18 cellular contexts compared by ENCODE assay signal in genomic region chr19:262125-262524, GRCh38. TPM values are rescaled to one million over a fixed set of nuclear protein-coding genes. Genes with fewer than 3 reads are reported as not detected.
DNase-seq lines count a peak whose midpoint lies in the region; ATAC-seq and TF ChIP-seq lines count a peak whose summit lies in the region.
"Had no signal": no experiment of that assay in that cellular context is flagged by ENCODE, and none has a peak within 500 bp of the region (broad histone marks: within the 10 kb centered on the region; RNA-seq: fewer than 3 reads in every experiment).

No MANE protein-coding gene starts in this region.

- no peak for DNase-seq in activated T-cell treated with anti-CD3 and anti-CD28 coated beads, Interleukin-2, amount 50 U/mL, for 72 hours
- DNase-seq in activated T-cell treated with anti-CD3 and anti-CD28 coated beads for 4 hours (no peak), GM20000 (ENCODE audit: low spot score) (peak; percentile 34), NCI-H774 (lab: John Stamatoyannopoulos, UW) (no peak), NCI-H748 (lab: John Stamatoyannopoulos, UW; ENCODE audit: unreplicated experiment) (no peak)
- no peak for DNase-seq in activated naive CD8-positive, alpha-beta T cell treated with anti-CD3 and anti-CD28 coated beads, Interleukin-2, amount 50 U/mL, for 24 hours
- DNase-seq in stimulated activated naive CD8-positive, alpha-beta T cell treated with anti-CD3 and anti-CD28 coated beads, Interleukin-15, amount 100 ng/mL, for 72 hours = no peak
- DNase-seq: ACHN; C1 segment of cervical spinal cord; CD8-positive, alpha-beta memory T cell; DMS79; GM23248; IMR-90; NCI-H1417; NCI-H187; NCI-H226; NCI-H524; SJCRH30 had no signal

- H3K9me3 Mint-ChIP-seq in activated T-cell treated with anti-CD3 and anti-CD28 coated beads, Interleukin-2, amount 50 U/mL, for 72 hours = no peaks in the 10 kb centered on the region
- no peaks in the 10 kb centered on the region for H3K9me3 Mint-ChIP-seq in activated naive CD8-positive, alpha-beta T cell treated with anti-CD3 and anti-CD28 coated beads, Interleukin-2, amount 50 U/mL, for 24 hours
- no peaks in the 10 kb centered on the region for H3K9me3 Mint-ChIP-seq in stimulated activated naive CD8-positive, alpha-beta T cell treated with anti-CD3 and anti-CD28 coated beads, Interleukin-15, amount 100 ng/mL, for 72 hours
- H3K9me3 Mint-ChIP-seq: CD8-positive, alpha-beta memory T cell had no signal

- peak; percentile 74 to 83 for ATAC-seq in activated T-cell treated with anti-CD3 and anti-CD28 coated beads, Interleukin-2, amount 50 U/mL, for 72 hours (replicated peaks in 1 of 2)
- peak; percentile 63 for ATAC-seq in activated naive CD8-positive, alpha-beta T cell treated with anti-CD3 and anti-CD28 coated beads, Interleukin-2, amount 50 U/mL, for 24 hours
- ATAC-seq in stimulated activated naive CD8-positive, alpha-beta T cell treated with anti-CD3 and anti-CD28 coated beads, Interleukin-15, amount 100 ng/mL, for 72 hours = peak; percentile 83

- H3K36me3 Mint-ChIP-seq in activated T-cell treated with anti-CD3 and anti-CD28 coated beads, Interleukin-2, amount 50 U/mL, for 72 hours (ENCODE audit: insufficient read depth in 2 of 2) = no peaks in the 10 kb centered on the region
- no peaks in the 10 kb centered on the region for H3K36me3 Mint-ChIP-seq in activated naive CD8-positive, alpha-beta T cell treated with anti-CD3 and anti-CD28 coated beads, Interleukin-2, amount 50 U/mL, for 24 hours (ENCODE audit: low read depth)
- H3K36me3 Mint-ChIP-seq: CD8-positive, alpha-beta memory T cell had no signal

- peaks cover 26% of the 10 kb centered on the region for H3K4me1 Mint-ChIP-seq in activated T-cell treated with anti-CD3 and anti-CD28 coated beads, Interleukin-2, amount 50 U/mL, for 72 hours (ENCODE audit: low read depth)
- peaks cover 13% of the 10 kb centered on the region for H3K4me1 Mint-ChIP-seq in activated naive CD8-positive, alpha-beta T cell treated with anti-CD3 and anti-CD28 coated beads, Interleukin-2, amount 50 U/mL, for 24 hours
- peaks cover 24% of the 10 kb centered on the region for H3K4me1 Mint-ChIP-seq in stimulated activated naive CD8-positive, alpha-beta T cell treated with anti-CD3 and anti-CD28 coated beads, Interleukin-15, amount 100 ng/mL, for 72 hours

- H3K27ac Mint-ChIP-seq in activated T-cell treated with anti-CD3 and anti-CD28 coated beads, Interleukin-2, amount 50 U/mL, for 72 hours = peak overlapping the region; percentile 72
- H3K27ac Mint-ChIP-seq in activated naive CD8-positive, alpha-beta T cell treated with anti-CD3 and anti-CD28 coated beads, Interleukin-2, amount 50 U/mL, for 24 hours = peak overlapping the region; percentile 29
- peak overlapping the region in 1 of 2 donors; percentile 86 for H3K27ac Mint-ChIP-seq in stimulated activated naive CD8-positive, alpha-beta T cell treated with anti-CD3 and anti-CD28 coated beads, Interleukin-15, amount 100 ng/mL, for 72 hours
- H3K27ac Mint-ChIP-seq: CD8-positive, alpha-beta memory T cell had no signal

- H3K27me3 Mint-ChIP-seq in activated T-cell treated with anti-CD3 and anti-CD28 coated beads, Interleukin-2, amount 50 U/mL, for 72 hours (ENCODE audit: low read depth) = peaks cover 48% of the 10 kb centered on the region
- peaks cover 40% of the 10 kb centered on the region for H3K27me3 Mint-ChIP-seq in activated naive CD8-positive, alpha-beta T cell treated with anti-CD3 and anti-CD28 coated beads, Interleukin-2, amount 50 U/mL, for 24 hours
- peaks cover 57% of the 10 kb centered on the region for H3K27me3 Mint-ChIP-seq in stimulated activated naive CD8-positive, alpha-beta T cell treated with anti-CD3 and anti-CD28 coated beads, Interleukin-15, amount 100 ng/mL, for 72 hours

- peak overlapping the region; percentile 37 to 44 for H3K4me3 Mint-ChIP-seq in activated T-cell treated with anti-CD3 and anti-CD28 coated beads, Interleukin-2, amount 50 U/mL, for 72 hours
- no peak overlapping the region for H3K4me3 Mint-ChIP-seq in activated naive CD8-positive, alpha-beta T cell treated with anti-CD3 and anti-CD28 coated beads, Interleukin-2, amount 50 U/mL, for 24 hours
- H3K4me3 Mint-ChIP-seq in stimulated activated naive CD8-positive, alpha-beta T cell treated with anti-CD3 and anti-CD28 coated beads, Interleukin-15, amount 100 ng/mL, for 72 hours = peak overlapping the region; percentile 47 to 54
- H3K4me3 Mint-ChIP-seq: CD8-positive, alpha-beta memory T cell had no signal

- TF ChIP-seq CTCF in GM20000 (IDR thresholded peaks at IDR 0.05; ENCODE audit: extremely low read depth, missing control alignments) = no peak

RNA-seq across cellular contexts. Expression of gene PLPP2, which starts 29.1 kb away (rescaled TPM):
- 1 to 10 TPM; 2.1 to 2.7 TPM for total RNA-seq in activated T-cell treated with anti-CD3 and anti-CD28 coated beads, Interleukin-2, amount 50 U/mL, for 72 hours
- total RNA-seq: CD8-positive, alpha-beta memory T cell had no signal
